7 cellular contexts compared by ENCODE assay signal in genomic region chr7:106421181-106421762, GRCh38.
DNase-seq lines count a peak whose midpoint lies in the region; ATAC-seq and TF ChIP-seq lines count a peak whose summit lies in the region.

No MANE protein-coding gene starts in this region.

- H3K4me3 ChIP-seq in epithelial cell of esophagus (ENCODE audit: low read length) (no peak overlapping the region), neutrophil (ENCODE audit: low read depth in 1 of 2, low read length in 1 of 2) (peak overlapping the region; percentile 29 to 48)

- H3K27me3 ChIP-seq in neutrophil, result no peaks in the 10 kb centered on the region

- no peak for ATAC-seq in HG02798 (IDR thresholded peaks at IDR 0.05; ENCODE audit: poor library complexity, unreplicated experiment)
- no peak for ATAC-seq in HG03354 (IDR thresholded peaks at IDR 0.05; ENCODE audit: poor library complexity, severe bottlenecking, unreplicated experiment)

- no peaks in the 10 kb centered on the region for H3K9me3 ChIP-seq in neutrophil

- DNase-seq in HK-2 (ENCODE audit: unreplicated experiment), result peak; percentile 68
- peak; percentile 12 for DNase-seq in OCI-M1 (lab: John Stamatoyannopoulos, UW)
- DNase-seq in epithelial cell of esophagus (ENCODE audit: low read depth), result peak; percentile 74
- DNase-seq in KG1 (lab: John Stamatoyannopoulos, UW), result no peak

- H3K36me3 ChIP-seq in neutrophil, result no peaks in the 10 kb centered on the region

- TF ChIP-seq CTCF in epithelial cell of esophagus (IDR thresholded peaks at IDR 0.05; ENCODE audit: insufficient read depth, low read depth, low read length, missing control alignments), result no peak
- TF ChIP-seq CTCF in neutrophil (IDR thresholded peaks at IDR 0.05), result peak; percentile 21

- peaks cover 96 to 100% of the 10 kb centered on the region in 2 experiments for H3K4me1 ChIP-seq in neutrophil (ENCODE audit: control insufficient read depth in 1 of 2, insufficient read depth in 1 of 2, low read depth in 1 of 2, low read length in 1 of 2)

- H3K27ac ChIP-seq in neutrophil, result peak overlapping the region; percentile 91
